Comparison of ENCODE assay signal across 17 cellular contexts in the genomic region with DNA sequence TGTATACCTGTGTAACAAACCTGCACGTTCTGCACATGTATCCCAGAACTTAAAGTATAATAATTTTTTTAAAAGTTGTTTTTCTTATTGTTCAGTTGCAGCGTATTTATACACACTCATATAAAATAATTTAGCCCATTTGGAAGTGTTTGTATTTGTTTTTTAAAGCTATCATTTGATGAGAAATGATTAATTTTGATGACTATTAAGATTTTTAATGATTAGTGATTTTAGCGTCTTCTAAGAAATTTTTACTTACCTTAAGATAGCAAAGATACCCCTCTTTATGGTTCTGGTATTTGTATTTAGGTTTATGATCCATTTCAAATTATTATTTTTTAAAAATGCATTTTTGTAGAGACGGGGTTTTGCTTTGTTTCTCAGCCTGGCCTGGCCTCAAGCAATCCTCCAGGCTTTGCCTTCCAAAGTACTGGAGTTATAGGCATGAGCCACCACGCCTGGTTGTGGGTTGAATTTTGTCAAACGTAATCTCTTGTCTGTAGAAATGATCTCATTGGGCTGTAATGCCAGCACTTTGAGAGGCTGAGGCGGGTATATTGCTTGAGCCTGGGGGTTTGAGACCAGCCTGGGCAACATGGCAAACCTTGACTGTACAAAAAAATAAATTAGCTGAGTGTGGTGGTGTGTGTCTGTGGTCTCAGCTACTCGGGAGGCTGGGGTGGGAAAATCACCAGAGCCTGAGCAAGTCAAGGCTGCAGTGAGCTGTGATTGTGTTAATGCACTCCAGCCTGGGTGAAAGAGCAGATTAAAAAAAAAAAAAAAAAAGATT. TPM values are rescaled to one million over a fixed set of nuclear protein-coding genes. Genes with fewer than 3 reads are reported as not detected.
DNase-seq lines count a peak whose midpoint lies in the region; TF ChIP-seq lines count a peak whose summit lies in the region.
"Had no signal": no experiment of that assay in that cellular context is flagged by ENCODE, and none has a peak within 500 bp of the region (broad histone marks: within the 10 kb centered on the region; RNA-seq: fewer than 3 reads in every experiment).

No MANE protein-coding gene starts in this region.

- H3K4me1 ChIP-seq in endodermal cell (ENCODE audit: control insufficient read depth, insufficient read depth, low read length) = no peaks in the 10 kb centered on the region
- H3K4me1 ChIP-seq in ascending aorta = no peaks in the 10 kb centered on the region

- H3K27ac Mint-ChIP-seq in endodermal cell = peak overlapping the region; percentile 96
- H3K27ac Mint-ChIP-seq in nephron progenitor cell = peak overlapping the region; percentile 71
- H3K27ac Mint-ChIP-seq: CD4-positive, CD25-positive, alpha-beta regulatory T cell; T-helper 1 cell treated with Interleukin-12 subunit alpha and Interleukin-12 subunit beta and Interleukin-4 antibody, amounts not matched to agents 30 μg/mL and 1 μg/mL, for 36 hours had no signal

- H3K36me3 ChIP-seq in endodermal cell (ENCODE audit: control insufficient read depth, insufficient read depth, low read length) (no peaks in the 10 kb centered on the region), ascending aorta (no peaks in the 10 kb centered on the region)

- H3K27me3 Mint-ChIP-seq in endodermal cell (ENCODE audit: insufficient read depth) (no peaks in the 10 kb centered on the region), nephron progenitor cell (ENCODE audit: low read depth, poor library complexity) (peaks cover 4% of the 10 kb centered on the region)
- H3K27me3 Mint-ChIP-seq: CD4-positive, CD25-positive, alpha-beta regulatory T cell; naive thymus-derived CD8-positive, alpha-beta T cell had no signal

- intact Hi-C loops in ascending aorta (cut with DNase I) = no loop called here

- no peaks in the 10 kb centered on the region for H3K27me3 ChIP-seq in endodermal cell (ENCODE audit: control insufficient read depth, insufficient read depth, low read length, poor library complexity, severe bottlenecking)
- H3K27me3 ChIP-seq in ascending aorta = no peaks in the 10 kb centered on the region

- H3K9me3 Mint-ChIP-seq in endodermal cell (no peaks in the 10 kb centered on the region), nephron progenitor cell (peaks cover under 1% of the 10 kb centered on the region)
- H3K9me3 Mint-ChIP-seq: CD4-positive, CD25-positive, alpha-beta regulatory T cell; naive thymus-derived CD8-positive, alpha-beta T cell; T-helper 1 cell treated with Interleukin-12 subunit alpha and Interleukin-12 subunit beta and Interleukin-4 antibody, amounts not matched to agents 30 μg/mL and 1 μg/mL, for 36 hours had no signal

- peak overlapping the region; percentile 56 for H3K27ac ChIP-seq in endodermal cell (ENCODE audit: low read depth, low read length)
- no peak overlapping the region for H3K27ac ChIP-seq in ascending aorta

- H3K9me3 ChIP-seq in endodermal cell (ENCODE audit: control insufficient read depth, low read length) (no peaks in the 10 kb centered on the region), ascending aorta (no peaks in the 10 kb centered on the region)

- DNase-seq in ELF-1 (ENCODE audit: low read depth, low spot score) (peak; percentile 63), NCI-H69 (lab: John Stamatoyannopoulos, UW) (peak; percentile 63), endodermal cell (peak; percentile 65), nephron progenitor cell (no peak), germinal center (ENCODE audit: low spot score) (no peak), ascending aorta (ENCODE audit: low spot score in 2 of 2) (no peak), LoVo (ENCODE audit: low spot score) (no peak)
- no peak for DNase-seq in activated naive CD4-positive, alpha-beta T cell (lab: John Stamatoyannopoulos, UW)
- DNase-seq: activated CD4-positive, alpha-beta T cell treated with anti-CD3 and anti-CD28 coated beads, Interleukin-2, amount 50 U/mL, for 1 hour; activated T-cell treated with anti-CD3 and anti-CD28 coated beads, Interleukin-2, amount 50 U/mL, for 48 hours; amygdala; CD4-positive, CD25-positive, alpha-beta regulatory T cell; foreskin melanocyte; naive thymus-derived CD8-positive, alpha-beta T cell; NCI-H1092; NCI-H510A had no signal

- H3K4me3 ChIP-seq in endodermal cell (ENCODE audit: low read length) (no peak overlapping the region), ascending aorta (no peak overlapping the region)

- WGBS in endodermal cell (ENCODE audit: insufficient coverage in 1 of 2, insufficient read length in 1 of 2), 2 experiments = 87 to 90% methylated on average over 4 to 8 of the region's 8 CpGs

- no peak overlapping the region for H3K9ac ChIP-seq in endodermal cell (ENCODE audit: extremely low read depth, low read length, poor library complexity, severe bottlenecking)

- H3K36me3 Mint-ChIP-seq in endodermal cell (ENCODE audit: low read depth) (peaks cover 2% of the 10 kb centered on the region), nephron progenitor cell (ENCODE audit: low read depth) (peaks cover 12% of the 10 kb centered on the region)
- H3K36me3 Mint-ChIP-seq: CD4-positive, CD25-positive, alpha-beta regulatory T cell had no signal

- H3K4me1 Mint-ChIP-seq in endodermal cell (peaks cover 23% of the 10 kb centered on the region), nephron progenitor cell (peaks cover 5% of the 10 kb centered on the region)

- no peak for TF ChIP-seq CTCF in endodermal cell (conservative IDR thresholded peaks at IDR 0.05)
- TF ChIP-seq CTCF in nephron progenitor cell (IDR thresholded peaks at IDR 0.05) = no peak
- TF ChIP-seq CTCF in ascending aorta (IDR thresholded peaks at IDR 0.05) = no peak

- H3K4me3 Mint-ChIP-seq in endodermal cell = no peak overlapping the region
- no peak overlapping the region for H3K4me3 Mint-ChIP-seq in nephron progenitor cell
- H3K4me3 Mint-ChIP-seq: naive thymus-derived CD8-positive, alpha-beta T cell; T-helper 1 cell treated with Interleukin-12 subunit alpha and Interleukin-12 subunit beta and Interleukin-4 antibody, amounts not matched to agents 30 μg/mL and 1 μg/mL, for 36 hours had no signal

RNA-seq across cellular contexts. Expression of gene CSNK1G3, which starts 26.9 kb away (rescaled TPM):
- total RNA-seq in endodermal cell (10 to 100 TPM; 47.5 to 48.4 TPM), ascending aorta (28.5 TPM)
- polyA plus RNA-seq in endodermal cell (2013, experiment 1 of 2) = 39.7 TPM
- polyA plus RNA-seq in endodermal cell (2013, experiment 2 of 2) = 38.4 TPM

Comparison
In these comparisons a context has a peak if more than half of its experiments do, and no peak if none do; other contexts are left out.
1. DNase-seq: peak in ELF-1 (single experiment), NCI-H69 (single experiment) and endodermal cell (single experiment); none in nephron progenitor cell (single experiment), germinal center (single experiment), activated naive CD4-positive, alpha-beta T cell (0 of 4), ascending aorta (0 of 2) and LoVo (single experiment).